19 cellular contexts compared by ENCODE assay signal in the genomic region with DNA sequence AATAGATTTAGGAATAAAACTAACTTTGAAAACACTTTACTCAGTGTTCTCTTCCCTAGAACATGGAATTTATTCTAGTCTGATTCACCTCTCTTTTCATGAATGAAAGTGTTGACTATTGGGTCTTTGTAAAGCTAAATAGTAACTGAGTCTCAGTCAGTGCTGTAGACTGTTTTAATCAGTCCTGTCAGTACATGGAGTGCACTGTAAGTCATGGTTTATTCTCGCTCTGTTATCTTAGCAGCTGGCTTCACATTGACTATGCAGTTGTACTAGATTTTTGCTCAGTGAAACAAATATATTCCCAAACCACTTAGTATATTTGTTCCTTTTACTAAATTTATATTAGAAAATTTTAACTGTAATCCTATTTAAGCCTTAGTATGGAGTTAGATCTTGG. TPM values are rescaled to one million over a fixed set of nuclear protein-coding genes. Genes with fewer than 3 reads are reported as not detected.
A peak's percentile ranks its signal among the peaks of the same experiment; 100 is the strongest.
DNase-seq lines count a peak whose midpoint lies in the region; ATAC-seq and TF ChIP-seq lines count a peak whose summit lies in the region.
"Had no signal": no experiment of that assay in that cellular context is flagged by ENCODE, and none has a peak within 500 bp of the region (broad histone marks: within the 10 kb centered on the region; RNA-seq: fewer than 3 reads in every experiment).

No MANE protein-coding gene starts in this region.

- H3K14ac ChIP-seq in neuronal stem cell (ENCODE audit: low read length): no peak overlapping the region

- H2AK5ac ChIP-seq in neuronal stem cell (ENCODE audit: low read depth, low read length): no peak overlapping the region

- H3K4me3 ChIP-seq in cardiac muscle cell (no peak overlapping the region), left ventricle myocardium inferior (no peak overlapping the region), neuronal stem cell (ENCODE audit: low read length in 2 of 2) (no peak overlapping the region)
- H3K4me3 ChIP-seq: BLaER1, GM12878, GM23338 had no signal

- H2BK12ac ChIP-seq in neuronal stem cell (ENCODE audit: low read length): no peak overlapping the region

- TF ChIP-seq CTCF in cardiac muscle cell (IDR thresholded peaks at IDR 0.05; ENCODE audit: low read depth, low read length) (no peak), left ventricle myocardium inferior (IDR thresholded peaks at IDR 0.05; ENCODE audit: borderline replicate concordance) (no peak)

- peak overlapping the region; percentile 35 for H3K27ac ChIP-seq in cardiac muscle cell
- H3K27ac ChIP-seq in left ventricle myocardium inferior (replicated peaks): peak overlapping the region; percentile 60
- H3K27ac ChIP-seq in neuronal stem cell (replicated peaks; ENCODE audit: low read length): no peak overlapping the region
- H3K27ac ChIP-seq: BLaER1, C4-2B had no signal

- no peak overlapping the region for H3K9ac ChIP-seq in neuronal stem cell (ENCODE audit: low read depth, low read length, poor library complexity)
- H3K9ac ChIP-seq: BLaER1 had no signal

- no peak overlapping the region for H3K4ac ChIP-seq in neuronal stem cell (ENCODE audit: low read length)

- H3K4me2 ChIP-seq in neuronal stem cell (ENCODE audit: insufficient read depth, low read length, poor library complexity, severe bottlenecking): no peak overlapping the region
- H3K4me2 ChIP-seq: BLaER1, GM23338 had no signal

- no peak overlapping the region for H4K91ac ChIP-seq in neuronal stem cell (ENCODE audit: low read depth, low read length, poor library complexity)

- H3K79me1 ChIP-seq in neuronal stem cell (ENCODE audit: low read depth, low read length): no peaks in the 10 kb centered on the region

- H3K4me1 ChIP-seq in cardiac muscle cell (ENCODE audit: low read depth) (no peaks in the 10 kb centered on the region), left ventricle myocardium inferior (peaks cover 37% of the 10 kb centered on the region), neuronal stem cell (ENCODE audit: control insufficient read depth in 2 of 2, insufficient read depth in 1 of 2, low read depth in 1 of 2, low read length in 2 of 2) (no peaks in the 10 kb centered on the region)
- H3K4me1 ChIP-seq: BLaER1, Caco-2 had no signal

- no peaks in the 10 kb centered on the region for H3K27me3 ChIP-seq in cardiac muscle cell
- H3K27me3 ChIP-seq in left ventricle myocardium inferior (ENCODE audit: low read depth): no peaks in the 10 kb centered on the region
- no peaks in the 10 kb centered on the region for H3K27me3 ChIP-seq in neuronal stem cell (ENCODE audit: control insufficient read depth in 3 of 3, insufficient read depth in 3 of 3, low read depth in 1 of 3, low read length in 3 of 3)
- H3K27me3 ChIP-seq: BLaER1 had no signal

- no peak overlapping the region for H3K18ac ChIP-seq in neuronal stem cell (ENCODE audit: low read length)

- H2BK5ac ChIP-seq in neuronal stem cell (ENCODE audit: low read length): no peak overlapping the region

- intact Hi-C loops in Right ventricle myocardium superior (cut with DNase I) (no loop called here), cardiac septum (cut with DNase I) (no loop called here), left ventricle myocardium inferior (cut with micrococcal nuclease) (no loop called here)

- ATAC-seq in Right ventricle myocardium superior (ENCODE audit: poor library complexity): peak; percentile 81
- ATAC-seq: CD8-positive, alpha-beta T cell; GM12878; GM23338; HCT116 had no signal

- no peak overlapping the region for H2AFZ ChIP-seq in neuronal stem cell (ENCODE audit: low read length)
- H2AFZ ChIP-seq: GM23338 had no signal

- no peak overlapping the region for H2BK15ac ChIP-seq in neuronal stem cell (ENCODE audit: low read length)

- no peak overlapping the region for H4K8ac ChIP-seq in neuronal stem cell (ENCODE audit: low read depth, low read length)

- DNase-seq in Right ventricle myocardium superior (no peak), cardiac septum (ENCODE audit: low spot score) (no peak), cardiac muscle cell (ENCODE audit: low read depth in 1 of 2, low spot score in 1 of 2) (no peak), left ventricle myocardium inferior (no peak), neuronal stem cell (ENCODE audit: low spot score) (no peak)
- no peak for DNase-seq in activated naive CD4-positive, alpha-beta T cell (lab: John Stamatoyannopoulos, UW)
- DNase-seq: Caco-2; CD4-positive, CD25-positive, alpha-beta regulatory T cell; CD8-positive, alpha-beta T cell; DMS153; DND-41; GDM1; H9 had no signal

- H3K9me3 ChIP-seq in cardiac muscle cell (ENCODE audit: low read depth): no peaks in the 10 kb centered on the region
- no peaks in the 10 kb centered on the region for H3K9me3 ChIP-seq in left ventricle myocardium inferior (replicated peaks)
- H3K9me3 ChIP-seq in neuronal stem cell (replicated peaks in 1 of 2; ENCODE audit: control insufficient read depth in 2 of 2, insufficient read depth in 1 of 2, low read depth in 1 of 2, low read length in 2 of 2): no peaks in the 10 kb centered on the region
- H3K9me3 ChIP-seq: BLaER1, Caco-2 had no signal

- no CpG with 5 or more reads among the region's 1 CpG for WGBS in neuronal stem cell (ENCODE audit: extremely low coverage in 2 of 2, insufficient read length in 2 of 2, insufficient replicate concordance in 1 of 2), 2 donors

- no peak overlapping the region for H2BK120ac ChIP-seq in neuronal stem cell (ENCODE audit: low read depth, low read length)

- H3K36me3 ChIP-seq in cardiac muscle cell: peaks cover 97% of the 10 kb centered on the region
- peaks cover 95% of the 10 kb centered on the region for H3K36me3 ChIP-seq in left ventricle myocardium inferior
- H3K36me3 ChIP-seq in neuronal stem cell (replicated peaks in 1 of 2; ENCODE audit: control insufficient read depth in 2 of 2, insufficient read depth in 2 of 2, low read length in 2 of 2): peaks cover 35 to 100% of the 10 kb centered on the region in 2 donors

- no peak overlapping the region for H3K23ac ChIP-seq in neuronal stem cell (ENCODE audit: low read depth, low read length, poor library complexity)

RNA-seq across cellular contexts. Expression of a gene that starts 15.1 kb away (rescaled TPM):
- total RNA-seq in Right ventricle myocardium superior (4.1 TPM), cardiac septum (8.7 TPM), cardiac muscle cell (14.2 and 59.1 TPM in 2 replicates), left ventricle myocardium inferior (5.2 TPM)
- polyA plus RNA-seq in cardiac muscle cell: 45.7 and 179 TPM in 2 replicates
- polyA plus RNA-seq in neuronal stem cell (2013, experiment 1 of 2): 94.5 TPM
- 92.4 TPM for polyA plus RNA-seq in neuronal stem cell (2013, experiment 2 of 2)

RNA-seq across cellular contexts. Expression of a gene that starts 19.5 kb away (rescaled TPM):
- 40.1 TPM for total RNA-seq in Right ventricle myocardium superior
- total RNA-seq in cardiac septum: 49.4 TPM
- 56.9 and 64.2 TPM in 2 replicates for total RNA-seq in cardiac muscle cell
- polyA plus RNA-seq in cardiac muscle cell: 68.0 and 70.9 TPM in 2 replicates
- total RNA-seq in left ventricle myocardium inferior: 47.5 TPM
- polyA plus RNA-seq in neuronal stem cell (2013, experiment 1 of 2): 108 TPM
- polyA plus RNA-seq in neuronal stem cell (2013, experiment 2 of 2): 108 TPM

RNA-seq across cellular contexts. Expression of a gene that starts 42.6 kb away (rescaled TPM):
- total RNA-seq in Right ventricle myocardium superior: 159 TPM
- 130 TPM for total RNA-seq in cardiac septum
- total RNA-seq in cardiac muscle cell: 130 and 139 TPM in 2 replicates
- 164 and 173 TPM in 2 replicates for polyA plus RNA-seq in cardiac muscle cell
- 136 TPM for total RNA-seq in left ventricle myocardium inferior
- 126 TPM for polyA plus RNA-seq in neuronal stem cell (2013, experiment 1 of 2)
- 126 TPM for polyA plus RNA-seq in neuronal stem cell (2013, experiment 2 of 2)

RNA-seq across cellular contexts. Expression of a gene that starts 43.5 kb away (rescaled TPM):
- total RNA-seq in Right ventricle myocardium superior: 64.1 TPM
- total RNA-seq in cardiac septum: 53.1 TPM
- total RNA-seq in cardiac muscle cell: 50.5 and 83.0 TPM in 2 replicates
- 73.1 and 75.6 TPM in 2 replicates for polyA plus RNA-seq in cardiac muscle cell
- 60.2 TPM for total RNA-seq in left ventricle myocardium inferior
- 49.9 TPM for polyA plus RNA-seq in neuronal stem cell (2013, experiment 1 of 2)
- polyA plus RNA-seq in neuronal stem cell (2013, experiment 2 of 2): 51.2 TPM

RNA-seq across cellular contexts. Expression of a gene that starts 53.3 kb away (rescaled TPM):
- total RNA-seq in Right ventricle myocardium superior (not detected), cardiac septum (not detected), cardiac muscle cell (0.09 TPM in 1 of 2 replicates, not detected in the other), left ventricle myocardium inferior (0.33 TPM)
- polyA plus RNA-seq in cardiac muscle cell: 0.09 and 0.31 TPM in 2 replicates
- not detected for polyA plus RNA-seq in neuronal stem cell (2013, experiment 1 of 2)
- 0.06 TPM for polyA plus RNA-seq in neuronal stem cell (2013, experiment 2 of 2)
- total RNA-seq: CD4-positive, CD25-positive, alpha-beta regulatory T cell; CD8-positive, alpha-beta T cell; GM23338; H4; H9 had no signal
- polyA plus RNA-seq: GM23338 had no signal
